Comparison of ENCODE assay signal across 19 cellular contexts in the genomic region with DNA sequence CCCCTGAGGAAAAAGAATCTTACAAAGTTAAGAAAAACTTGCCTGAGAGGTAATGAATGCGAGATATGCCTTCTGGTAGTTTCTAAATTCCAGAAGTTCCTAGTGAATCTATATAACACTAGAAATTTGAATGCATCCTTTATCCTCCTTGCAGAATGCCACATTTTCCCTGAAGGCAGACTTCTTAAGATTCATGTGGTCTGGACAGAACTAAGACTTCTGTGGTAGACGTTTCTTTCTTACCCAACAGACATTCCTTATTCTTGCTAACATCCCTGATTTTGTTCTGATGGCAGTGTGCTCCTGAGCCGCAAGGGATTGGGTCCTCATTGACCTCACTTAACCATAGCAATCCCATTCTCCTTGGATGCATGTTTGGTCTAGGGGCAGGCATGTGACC.
"Had no signal": no experiment of that assay in that cellular context is flagged by ENCODE, and none has a peak within 500 bp of the region (broad histone marks: within the 10 kb centered on the region; RNA-seq: fewer than 3 reads in every experiment).

No MANE protein-coding gene starts in this region.

- DNase-seq: colonic mucosa; cortex of kidney; effector CD8-positive, alpha-beta T cell; effector memory CD8-positive, alpha-beta T cell; endodermal cell; foreskin keratinocyte; gastrocnemius medialis; glutamatergic neuron; head of caudate nucleus; heart right ventricle; hippocampal formation; left cardiac atrium; left lung; left ventricle myocardium superior; lower lobe of right lung; mesenchymal stem cell; mucosa of descending colon; naive thymus-derived CD4-positive, alpha-beta T cell had no signal

- H3K36me3 ChIP-seq: colonic mucosa, esophagus muscularis mucosa, gastrocnemius medialis, heart right ventricle, left lung, lower lobe of right lung had no signal

- H3K4me3 ChIP-seq: colonic mucosa, esophagus muscularis mucosa, gastrocnemius medialis, heart right ventricle, left lung, lower lobe of right lung, mucosa of descending colon had no signal

- H3K4me1 ChIP-seq: colonic mucosa, esophagus muscularis mucosa, foreskin keratinocyte, gastrocnemius medialis, heart right ventricle, left lung, lower lobe of right lung had no signal

- ATAC-seq: effector memory CD8-positive, alpha-beta T cell; foreskin keratinocyte; gastrocnemius medialis; heart right ventricle; left cardiac atrium; left lung; left ventricle myocardium superior; lower lobe of right lung; mucosa of descending colon; naive thymus-derived CD4-positive, alpha-beta T cell had no signal

- H3K27me3 ChIP-seq: colonic mucosa, esophagus muscularis mucosa, foreskin keratinocyte, gastrocnemius medialis, heart right ventricle, left lung had no signal

- H3K9me3 ChIP-seq: colonic mucosa, gastrocnemius medialis had no signal
